14 cellular contexts compared by ENCODE assay signal in the genomic region with DNA sequence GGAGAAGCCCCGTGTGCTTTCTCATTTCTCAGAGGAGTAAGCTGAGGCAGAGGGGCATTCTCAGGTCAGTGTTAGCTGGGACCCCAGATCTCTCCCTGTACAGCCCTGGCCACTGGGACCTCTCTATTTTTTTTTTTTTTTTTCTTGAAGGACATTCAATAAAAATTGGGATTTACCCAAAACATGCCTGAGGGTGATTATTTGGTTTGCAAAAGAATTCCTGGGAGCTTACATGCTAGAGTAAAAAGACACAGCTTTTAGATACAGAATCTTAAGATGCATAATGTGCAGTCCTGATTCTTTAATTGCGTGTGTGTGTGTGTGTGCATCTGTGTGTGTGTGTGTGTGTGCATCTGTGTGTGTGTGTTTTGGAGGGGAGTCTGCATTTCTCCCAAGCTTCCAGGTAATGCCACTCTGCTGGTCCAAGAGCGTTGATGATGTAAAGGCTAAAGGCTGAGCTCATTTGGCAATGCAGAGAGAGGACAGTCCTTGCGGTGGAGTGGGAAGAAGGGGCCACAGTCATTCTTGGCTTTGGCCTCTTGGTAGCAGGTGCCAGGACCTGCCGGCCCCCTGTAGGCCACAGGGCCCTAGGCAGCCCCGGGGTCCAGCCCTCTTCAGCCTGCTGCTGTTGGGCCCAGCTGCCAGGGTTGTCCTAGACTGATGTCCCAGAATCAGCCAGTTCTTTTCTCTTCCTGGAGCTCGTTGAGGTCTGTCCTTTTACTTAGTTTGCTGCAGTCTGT. TPM values are rescaled to one million over a fixed set of nuclear protein-coding genes. Genes with fewer than 3 reads are reported as not detected.
DNase-seq lines count a peak whose midpoint lies in the region; ATAC-seq and TF ChIP-seq lines count a peak whose summit lies in the region.
"Had no signal": no experiment of that assay in that cellular context is flagged by ENCODE, and none has a peak within 500 bp of the region (broad histone marks: within the 10 kb centered on the region; RNA-seq: fewer than 3 reads in every experiment).

No MANE protein-coding gene starts in this region.

- no peak overlapping the region for H3K4me3 ChIP-seq in H7 (ENCODE audit: insufficient read depth, low read depth, low read length)
- H3K4me3 ChIP-seq in ascending aorta: no peak overlapping the region
- no peak overlapping the region for H3K4me3 ChIP-seq in mesenchymal stem cell (ENCODE audit: insufficient read depth in 1 of 2, low read depth in 1 of 2, low read length in 2 of 2)
- no peak overlapping the region for H3K4me3 ChIP-seq in subcutaneous abdominal adipose tissue (ENCODE audit: low read depth in 1 of 5, low read length in 5 of 5)

- H3K9me3 ChIP-seq in ascending aorta (no peaks in the 10 kb centered on the region), mesenchymal stem cell (ENCODE audit: control insufficient read depth, low read length) (no peaks in the 10 kb centered on the region), subcutaneous abdominal adipose tissue (ENCODE audit: control insufficient read depth in 5 of 5, low read length in 5 of 5) (no peaks in the 10 kb centered on the region), T-helper 17 cell (ENCODE audit: control insufficient read depth, low read length, poor library complexity, severe bottlenecking) (no peaks in the 10 kb centered on the region)
- H3K9me3 ChIP-seq: Caco-2 had no signal

- DNase-seq in H7 (peak; percentile 65), ascending aorta (ENCODE audit: low spot score in 2 of 2) (no peak), mesenchymal stem cell (no peak), cortex of kidney (lab: John Stamatoyannopoulos, UW) (no peak), T-helper 17 cell (no peak)
- DNase-seq in stimulated activated naive CD4-positive, alpha-beta T cell (lab: John Stamatoyannopoulos, UW): no peak
- DNase-seq: activated CD8-positive, alpha-beta memory T cell treated with anti-CD3 and anti-CD28 coated beads for 24 hours; activated naive CD4-positive, alpha-beta T cell treated with Interleukin-2 at 50 U/mL for 16 hours; Caco-2; stimulated activated CD4-positive, alpha-beta T cell treated with anti-CD3 and anti-CD28 coated beads, Interleukin-2, amount 100 ng/mL, for 48 hours; T1000 had no signal

- H3K36me3 ChIP-seq in H7 (replicated peaks; ENCODE audit: control insufficient read depth, insufficient read depth, low read length) (no peaks in the 10 kb centered on the region; the same call in 1 of the 2 replicates), ascending aorta (peaks cover 20% of the 10 kb centered on the region in 2 donors), mesenchymal stem cell (ENCODE audit: control insufficient read depth in 1 of 2, insufficient read depth in 2 of 2, low read depth in 1 of 2, low read length in 2 of 2) (peaks cover 44 to 60% of the 10 kb centered on the region in 2 experiments), subcutaneous abdominal adipose tissue (ENCODE audit: control insufficient read depth in 5 of 5, insufficient read depth in 5 of 5, low read length in 5 of 5) (peaks cover 0 to 48% (median 24%) of the 10 kb centered on the region in 5 donors)

- WGBS in mesenchymal stem cell: 86% methylated on average over 7 of the region's 7 CpGs

- ATAC-seq in GM21381 (IDR thresholded peaks at IDR 0.05; ENCODE audit: unreplicated experiment) (no peak), T-helper 17 cell (no peak)
- ATAC-seq: left colon had no signal

- H2BK5ac ChIP-seq in mesenchymal stem cell (ENCODE audit: low read depth, low read length, poor library complexity, severe bottlenecking): no peak overlapping the region

- no peak overlapping the region for H3K23ac ChIP-seq in mesenchymal stem cell (ENCODE audit: low read length in 2 of 2)

- peak overlapping the region in 1 of 2 experiments; percentile 22 for H3K18ac ChIP-seq in mesenchymal stem cell (ENCODE audit: low read depth in 1 of 2, low read length in 2 of 2)

- H3K27ac ChIP-seq in ascending aorta (peak overlapping the region; percentile 72 to 90), mesenchymal stem cell (ENCODE audit: low read length, poor library complexity, severe bottlenecking) (no peak overlapping the region), subcutaneous abdominal adipose tissue (ENCODE audit: low read depth, low read length) (peak overlapping the region; percentile 87)

- TF ChIP-seq CTCF in ascending aorta (IDR thresholded peaks at IDR 0.05): no peak

- peaks cover 52% of the 10 kb centered on the region for H3K79me1 ChIP-seq in mesenchymal stem cell (replicated peaks; ENCODE audit: low read length, poor library complexity, severe bottlenecking)

- H2BK15ac ChIP-seq in mesenchymal stem cell (ENCODE audit: low read depth, poor library complexity, severe bottlenecking): no peak overlapping the region

- no peak overlapping the region for H2BK12ac ChIP-seq in mesenchymal stem cell (ENCODE audit: low read length in 2 of 2)

- H3K27me3 ChIP-seq in H7 (ENCODE audit: control insufficient read depth, insufficient read depth, low read length): no peaks in the 10 kb centered on the region
- H3K27me3 ChIP-seq in ascending aorta: no peaks in the 10 kb centered on the region
- H3K27me3 ChIP-seq in mesenchymal stem cell (ENCODE audit: control insufficient read depth in 1 of 2, insufficient read depth in 1 of 2, low read length in 2 of 2): no peaks in the 10 kb centered on the region
- no peaks in the 10 kb centered on the region for H3K27me3 ChIP-seq in subcutaneous abdominal adipose tissue (ENCODE audit: control insufficient read depth in 5 of 5, insufficient read depth in 4 of 5, low read length in 5 of 5)

- no peak overlapping the region for H4K8ac ChIP-seq in mesenchymal stem cell (ENCODE audit: low read length)

- H3K4me3 Mint-ChIP-seq in T-helper 17 cell: no peak overlapping the region

- intact Hi-C loops in ascending aorta (cut with DNase I): loop anchor here (2.0 kb wide), 1 partner anchor 17 kb away; no protein-coding TSS in a partner anchor

- H3K9ac ChIP-seq in mesenchymal stem cell (ENCODE audit: low read length) (peak overlapping the region; percentile 78), subcutaneous abdominal adipose tissue (ENCODE audit: low read length in 5 of 5) (peak overlapping the region in 1 of 5 donors; percentile 57)

- H3K4me1 Mint-ChIP-seq in T-helper 17 cell: peaks cover 34% of the 10 kb centered on the region

- H2AFZ ChIP-seq in mesenchymal stem cell (ENCODE audit: low read depth, low read length): no peak overlapping the region

- peaks cover 6% of the 10 kb centered on the region for H3K36me3 Mint-ChIP-seq in T-helper 17 cell (ENCODE audit: low read depth)

- H4K91ac ChIP-seq in mesenchymal stem cell (ENCODE audit: low read length): peak overlapping the region; percentile 43

- H3K4ac ChIP-seq in mesenchymal stem cell (ENCODE audit: low read depth in 1 of 2, low read length in 2 of 2): no peak overlapping the region

- H3K27ac Mint-ChIP-seq in T-helper 17 cell: no peak overlapping the region

- H3K4me1 ChIP-seq in ascending aorta (peaks cover 23 to 56% of the 10 kb centered on the region in 2 donors), mesenchymal stem cell (ENCODE audit: control insufficient read depth, insufficient read depth, low read depth, low read length) (peaks cover 34% of the 10 kb centered on the region), subcutaneous abdominal adipose tissue (ENCODE audit: control insufficient read depth in 5 of 5, insufficient read depth in 5 of 5, low read length in 5 of 5) (peaks cover 28 to 76% (median 71%) of the 10 kb centered on the region in 5 donors)

- H2BK120ac ChIP-seq in mesenchymal stem cell (ENCODE audit: low read depth, low read length): peak overlapping the region; percentile 3

- H2AK5ac ChIP-seq in mesenchymal stem cell (ENCODE audit: low read length, severe bottlenecking): no peak overlapping the region

- H3K27me3 Mint-ChIP-seq in T-helper 17 cell: no peaks in the 10 kb centered on the region

- H3K4me2 ChIP-seq in mesenchymal stem cell (ENCODE audit: low read length, poor library complexity, severe bottlenecking): no peak overlapping the region

- H3K14ac ChIP-seq in mesenchymal stem cell (ENCODE audit: low read length in 2 of 2): no peak overlapping the region

RNA-seq across cellular contexts. Expression of a gene that starts 48.6 kb away (rescaled TPM):
- total RNA-seq in H7 (2014; rRNA removed; shearing (Covaris generic)): 14.5 and 17.4 TPM in 2 replicates
- total RNA-seq in ascending aorta (181 TPM), T-helper 17 cell (10 to 100 TPM; 56.3 to 63.0 TPM)
- polyA plus RNA-seq in mesenchymal stem cell (2013, experiment 1 of 2): 9.8 TPM
- 9.3 TPM for polyA plus RNA-seq in mesenchymal stem cell (2013, experiment 2 of 2)
